ENCODE assay signal across 1 cellular context in the genomic region with DNA sequence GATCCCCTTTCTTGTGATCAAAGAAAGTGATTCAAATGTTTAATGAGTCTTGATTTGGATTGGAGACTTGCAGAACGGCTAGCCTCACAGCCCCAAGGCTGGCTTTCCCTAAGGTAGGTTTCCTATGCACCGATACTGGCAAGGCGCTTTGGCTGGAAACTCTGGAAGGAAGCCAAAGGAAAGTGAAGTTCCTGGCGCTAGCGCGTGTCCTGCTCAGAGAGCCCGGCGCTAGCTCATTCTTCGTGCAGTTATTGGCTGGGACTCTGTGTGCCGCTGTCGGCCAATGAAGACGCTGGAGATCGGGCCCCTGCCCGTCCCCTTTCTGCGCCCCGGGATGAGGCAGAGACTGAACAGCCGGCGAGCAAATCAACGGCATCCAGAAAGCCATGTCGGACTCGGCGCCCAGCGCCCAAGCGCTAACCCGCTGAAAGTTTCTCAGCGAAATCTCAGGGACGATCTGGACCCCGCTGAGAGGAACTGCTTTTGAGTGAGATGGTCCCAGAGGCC.
TF ChIP-seq lines count a peak whose summit lies in the region.

A gene (plus strand): TSS at position 342 of the 507 bp plus-strand sequence. CDS start 151 bp downstream, at position 493.

TF ChIP-seq in SK-N-SH, 30 proteins besides CTCF, POLR2A, EP300 and RAD21 (continued from another document):
- TF ChIP-seq, protein P1, sequence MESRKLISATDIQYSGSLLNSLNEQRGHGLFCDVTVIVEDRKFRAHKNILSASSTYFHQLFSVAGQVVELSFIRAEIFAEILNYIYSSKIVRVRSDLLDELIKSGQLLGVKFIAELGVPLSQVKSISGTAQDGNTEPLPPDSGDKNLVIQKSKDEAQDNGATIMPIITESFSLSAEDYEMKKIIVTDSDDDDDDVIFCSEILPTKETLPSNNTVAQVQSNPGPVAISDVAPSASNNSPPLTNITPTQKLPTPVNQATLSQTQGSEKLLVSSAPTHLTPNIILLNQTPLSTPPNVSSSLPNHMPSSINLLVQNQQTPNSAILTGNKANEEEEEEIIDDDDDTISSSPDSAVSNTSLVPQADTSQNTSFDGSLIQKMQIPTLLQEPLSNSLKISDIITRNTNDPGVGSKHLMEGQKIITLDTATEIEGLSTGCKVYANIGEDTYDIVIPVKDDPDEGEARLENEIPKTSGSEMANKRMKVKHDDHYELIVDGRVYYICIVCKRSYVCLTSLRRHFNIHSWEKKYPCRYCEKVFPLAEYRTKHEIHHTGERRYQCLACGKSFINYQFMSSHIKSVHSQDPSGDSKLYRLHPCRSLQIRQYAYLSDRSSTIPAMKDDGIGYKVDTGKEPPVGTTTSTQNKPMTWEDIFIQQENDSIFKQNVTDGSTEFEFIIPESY (IDR thresholded peaks at IDR 0.05; ENCODE audit: borderline replicate concordance, low read depth), result no peak
- TF ChIP-seq, protein P2, sequence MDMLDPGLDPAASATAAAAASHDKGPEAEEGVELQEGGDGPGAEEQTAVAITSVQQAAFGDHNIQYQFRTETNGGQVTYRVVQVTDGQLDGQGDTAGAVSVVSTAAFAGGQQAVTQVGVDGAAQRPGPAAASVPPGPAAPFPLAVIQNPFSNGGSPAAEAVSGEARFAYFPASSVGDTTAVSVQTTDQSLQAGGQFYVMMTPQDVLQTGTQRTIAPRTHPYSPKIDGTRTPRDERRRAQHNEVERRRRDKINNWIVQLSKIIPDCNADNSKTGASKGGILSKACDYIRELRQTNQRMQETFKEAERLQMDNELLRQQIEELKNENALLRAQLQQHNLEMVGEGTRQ (IDR thresholded peaks at IDR 0.05; ENCODE audit: borderline replicate concordance, low read depth, low read length), result no peak
- TF ChIP-seq MXI1 (IDR thresholded peaks at IDR 0.05; ENCODE audit: low read depth, low read length) (peak; percentile 93), SIN3A (IDR thresholded peaks at IDR 0.05; ENCODE audit: borderline replicate concordance, low read depth, low read length) (peak; percentile 86), CHD2 (IDR thresholded peaks at IDR 0.05; ENCODE audit: low read length, partially characterized antibody) (peak; percentile 38), RCOR1 (IDR thresholded peaks at IDR 0.05; ENCODE audit: low read length) (no peak), POLR2AphosphoS5 (IDR thresholded peaks at IDR 0.05; ENCODE audit: low read depth, low read length) (peak; percentile 28; the same call in 1 of the 2 replicates), JUND (IDR thresholded peaks at IDR 0.05) (no peak), ELF1 (IDR thresholded peaks at IDR 0.05) (peak; percentile 6; the same call in 1 of the 2 replicates), TCF12 (IDR thresholded peaks at IDR 0.05) (no peak), EZH2phosphoT487 (IDR thresholded peaks at IDR 0.05; ENCODE audit: borderline replicate concordance, low read depth) (no peak), NRF1 (IDR thresholded peaks at IDR 0.05; ENCODE audit: low read depth, low read length) (no peak), RFX5 (IDR thresholded peaks at IDR 0.05; ENCODE audit: low read length) (peak; percentile 72), GATA2 (CRISPR knock-in tag; IDR thresholded peaks at IDR 0.05) (peak; percentile 20; the same call in 1 of the 2 replicates)
- TF ChIP-seq, protein P3, sequence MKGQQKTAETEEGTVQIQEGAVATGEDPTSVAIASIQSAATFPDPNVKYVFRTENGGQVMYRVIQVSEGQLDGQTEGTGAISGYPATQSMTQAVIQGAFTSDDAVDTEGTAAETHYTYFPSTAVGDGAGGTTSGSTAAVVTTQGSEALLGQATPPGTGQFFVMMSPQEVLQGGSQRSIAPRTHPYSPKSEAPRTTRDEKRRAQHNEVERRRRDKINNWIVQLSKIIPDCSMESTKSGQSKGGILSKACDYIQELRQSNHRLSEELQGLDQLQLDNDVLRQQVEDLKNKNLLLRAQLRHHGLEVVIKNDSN (IDR thresholded peaks at IDR 0.05; ENCODE audit: borderline replicate concordance, low read depth), result no peak
- TF ChIP-seq, protein P4, sequence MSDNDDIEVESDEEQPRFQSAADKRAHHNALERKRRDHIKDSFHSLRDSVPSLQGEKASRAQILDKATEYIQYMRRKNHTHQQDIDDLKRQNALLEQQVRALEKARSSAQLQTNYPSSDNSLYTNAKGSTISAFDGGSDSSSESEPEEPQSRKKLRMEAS (IDR thresholded peaks at IDR 0.05; ENCODE audit: low read depth), result peak; percentile 86
- TF ChIP-seq, protein P5, sequence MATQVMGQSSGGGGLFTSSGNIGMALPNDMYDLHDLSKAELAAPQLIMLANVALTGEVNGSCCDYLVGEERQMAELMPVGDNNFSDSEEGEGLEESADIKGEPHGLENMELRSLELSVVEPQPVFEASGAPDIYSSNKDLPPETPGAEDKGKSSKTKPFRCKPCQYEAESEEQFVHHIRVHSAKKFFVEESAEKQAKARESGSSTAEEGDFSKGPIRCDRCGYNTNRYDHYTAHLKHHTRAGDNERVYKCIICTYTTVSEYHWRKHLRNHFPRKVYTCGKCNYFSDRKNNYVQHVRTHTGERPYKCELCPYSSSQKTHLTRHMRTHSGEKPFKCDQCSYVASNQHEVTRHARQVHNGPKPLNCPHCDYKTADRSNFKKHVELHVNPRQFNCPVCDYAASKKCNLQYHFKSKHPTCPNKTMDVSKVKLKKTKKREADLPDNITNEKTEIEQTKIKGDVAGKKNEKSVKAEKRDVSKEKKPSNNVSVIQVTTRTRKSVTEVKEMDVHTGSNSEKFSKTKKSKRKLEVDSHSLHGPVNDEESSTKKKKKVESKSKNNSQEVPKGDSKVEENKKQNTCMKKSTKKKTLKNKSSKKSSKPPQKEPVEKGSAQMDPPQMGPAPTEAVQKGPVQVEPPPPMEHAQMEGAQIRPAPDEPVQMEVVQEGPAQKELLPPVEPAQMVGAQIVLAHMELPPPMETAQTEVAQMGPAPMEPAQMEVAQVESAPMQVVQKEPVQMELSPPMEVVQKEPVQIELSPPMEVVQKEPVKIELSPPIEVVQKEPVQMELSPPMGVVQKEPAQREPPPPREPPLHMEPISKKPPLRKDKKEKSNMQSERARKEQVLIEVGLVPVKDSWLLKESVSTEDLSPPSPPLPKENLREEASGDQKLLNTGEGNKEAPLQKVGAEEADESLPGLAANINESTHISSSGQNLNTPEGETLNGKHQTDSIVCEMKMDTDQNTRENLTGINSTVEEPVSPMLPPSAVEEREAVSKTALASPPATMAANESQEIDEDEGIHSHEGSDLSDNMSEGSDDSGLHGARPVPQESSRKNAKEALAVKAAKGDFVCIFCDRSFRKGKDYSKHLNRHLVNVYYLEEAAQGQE (IDR thresholded peaks at IDR 0.05; ENCODE audit: low read depth, low read length), result no peak
TF ChIP-seq in SK-N-SH: peak in this region for 14.
